In the genomic region with DNA sequence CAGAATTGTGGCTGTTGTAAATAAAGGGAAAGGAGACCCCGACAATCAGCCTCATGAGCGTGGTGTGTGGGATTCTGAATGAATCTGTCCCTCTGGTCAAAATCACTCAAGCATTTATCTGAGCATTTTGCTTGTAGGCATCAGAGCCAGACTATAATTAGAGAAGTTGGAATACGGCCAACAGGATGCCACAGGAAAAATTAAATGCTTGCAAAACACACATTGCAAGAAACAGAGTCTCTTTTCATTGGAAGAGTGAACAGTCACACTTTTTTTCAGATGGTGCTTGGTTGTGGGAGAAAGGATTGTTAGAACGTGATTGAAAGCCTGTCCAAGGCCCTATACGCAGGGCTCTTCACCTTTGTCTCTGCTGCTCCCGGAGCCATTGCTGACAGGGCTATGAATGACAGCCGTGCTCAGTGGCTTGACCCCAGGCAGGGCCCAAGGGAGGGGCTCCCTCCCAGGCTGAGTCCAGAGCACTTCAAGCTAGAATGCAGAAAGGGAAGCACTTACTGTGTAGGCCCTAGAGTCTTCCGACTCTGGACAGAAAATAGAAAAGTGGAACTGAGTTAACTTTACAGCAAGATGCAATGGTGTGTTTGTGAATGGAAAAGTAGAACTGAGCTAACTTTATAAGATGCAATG, we compare ENCODE assay signal across 12 cellular contexts. TPM values are rescaled to one million over a fixed set of nuclear protein-coding genes. Genes with fewer than 3 reads are reported as not detected.
DNase-seq lines count a peak whose midpoint lies in the region; ATAC-seq, FAIRE-seq and TF ChIP-seq lines count a peak whose summit lies in the region.
"Had no signal": no experiment of that assay in that cellular context is flagged by ENCODE, and none has a peak within 500 bp of the region (broad histone marks: within the 10 kb centered on the region; RNA-seq: fewer than 3 reads in every experiment).

No MANE protein-coding gene starts in this region.

- H2AK5ac ChIP-seq in neuronal stem cell (ENCODE audit: low read depth, low read length) = no peak overlapping the region

- TF ChIP-seq POLR2A in GM12891 (IDR thresholded peaks at IDR 0.05; ENCODE audit: low read depth, low read length) (no peak), upper lobe of left lung (IDR thresholded peaks at IDR 0.05) (no peak)

- no peak overlapping the region for H2BK15ac ChIP-seq in neuronal stem cell (ENCODE audit: low read length)

- H2BK12ac ChIP-seq in neuronal stem cell (ENCODE audit: low read length) = no peak overlapping the region

- H4K8ac ChIP-seq in neuronal stem cell (ENCODE audit: low read depth, low read length) = no peak overlapping the region

- no peak overlapping the region for H3K23ac ChIP-seq in neuronal stem cell (ENCODE audit: low read depth, low read length, poor library complexity)

- H3K27ac ChIP-seq in neuronal stem cell (replicated peaks; ENCODE audit: low read length) (peak overlapping the region; percentile 70), upper lobe of left lung (no peak overlapping the region), caudate nucleus (ENCODE audit: low read depth, low read length) (no peak overlapping the region), RWPE1 (no peak overlapping the region)
- H3K27ac ChIP-seq in CD4-positive, alpha-beta memory T cell (ENCODE audit: low read depth, low read length) = no peak overlapping the region

- no CpG with 5 or more reads among the region's 8 CpGs for WGBS in neuronal stem cell (ENCODE audit: extremely low coverage in 2 of 2, insufficient read length in 2 of 2, insufficient replicate concordance in 1 of 2), 2 donors
- 26 to 28% methylated on average over 8 of the region's 8 CpGs for WGBS in upper lobe of left lung, 2 donors

- TF ChIP-seq EP300 in upper lobe of left lung (IDR thresholded peaks at IDR 0.05) = no peak

- peak overlapping the region; percentile 52 to 91 (median 73) for H3K27ac Mint-ChIP-seq in brain
- no peak overlapping the region for H3K27ac Mint-ChIP-seq in CD4-positive, alpha-beta memory T cell

- H2AFZ ChIP-seq in neuronal stem cell (ENCODE audit: low read length) = peak overlapping the region; percentile 44

- H3K27me3 ChIP-seq in neuronal stem cell (ENCODE audit: control insufficient read depth in 3 of 3, insufficient read depth in 3 of 3, low read depth in 1 of 3, low read length in 3 of 3) (no peaks in the 10 kb centered on the region), upper lobe of left lung (no peaks in the 10 kb centered on the region)
- no peaks in the 10 kb centered on the region for H3K27me3 ChIP-seq in CD4-positive, alpha-beta memory T cell (ENCODE audit: insufficient read depth, low read length)

- intact Hi-C loops in CD4-positive, alpha-beta memory T cell (cut with micrococcal nuclease) = no loop called here

- CTCF ChIA-PET in CD4-positive, alpha-beta memory T cell (lab: Charles Lee; ENCODE audit: partially characterized antibody) = no interaction called here
- CTCF ChIA-PET in RWPE1 (lab: Yijun Ruan, JAX) = no interaction called here

- H3K36me3 ChIP-seq in neuronal stem cell (replicated peaks in 1 of 2; ENCODE audit: control insufficient read depth in 2 of 2, insufficient read depth in 2 of 2, low read length in 2 of 2) (no peaks in the 10 kb centered on the region), upper lobe of left lung (no peaks in the 10 kb centered on the region)
- H3K36me3 ChIP-seq in CD4-positive, alpha-beta memory T cell (ENCODE audit: insufficient read depth, low read length) = no peaks in the 10 kb centered on the region

- FAIRE-seq in GM12891 (lab: Jason Lieb, UNC) = peak; percentile 75
- FAIRE-seq: H1 had no signal

- H3K14ac ChIP-seq in neuronal stem cell (ENCODE audit: low read length) = no peak overlapping the region

- H3K4me1 ChIP-seq in neuronal stem cell (ENCODE audit: control insufficient read depth in 2 of 2, insufficient read depth in 1 of 2, low read depth in 1 of 2, low read length in 2 of 2) (peaks cover 6 to 9% of the 10 kb centered on the region in 2 donors), upper lobe of left lung (peaks cover 0 to 6% (median 0%) of the 10 kb centered on the region in 4 donors)
- H3K4me1 ChIP-seq in CD4-positive, alpha-beta memory T cell (ENCODE audit: insufficient read depth, low read length) = no peaks in the 10 kb centered on the region

- H3K4me3 Mint-ChIP-seq in brain = peak overlapping the region; percentile 10 to 48 (median 27)
- H3K4me3 Mint-ChIP-seq in CD4-positive, alpha-beta memory T cell = no peak overlapping the region

- no peaks in the 10 kb centered on the region for H3K79me1 ChIP-seq in neuronal stem cell (ENCODE audit: low read depth, low read length)

- no peak overlapping the region for H4K91ac ChIP-seq in neuronal stem cell (ENCODE audit: low read depth, low read length, poor library complexity)

- H3K9ac ChIP-seq in neuronal stem cell (ENCODE audit: low read depth, low read length, poor library complexity) = no peak overlapping the region

- ATAC-seq in upper lobe of left lung (ENCODE audit: low FRiP score in 2 of 2) = no peak
- ATAC-seq: stimulated activated naive CD8-positive, alpha-beta T cell treated with anti-CD3 and anti-CD28 coated beads, Interleukin-15, Interleukin-2, amounts not matched to agents 100 U/mL and 50 U/mL, for 24 hours had no signal

- DNase-seq in GM12891 (ENCODE audit: insufficient read length, low spot score) = no peak
- peak; percentile 8 for DNase-seq in NCI-H1436 treated with DMSO at 0.1 percent for 48 hours (lab: John Stamatoyannopoulos, UW)
- peak; percentile 31 for DNase-seq in neuronal stem cell (ENCODE audit: low spot score)
- no peak for DNase-seq in upper lobe of left lung
- no peak for DNase-seq in CD4-positive, alpha-beta memory T cell
- DNase-seq in caudate nucleus (lab: John Stamatoyannopoulos, UW) = no peak
- no peak for DNase-seq in RWPE1 (ENCODE audit: low spot score)
- DNase-seq: activated CD4-positive, CD25-positive, alpha-beta regulatory T cell treated with anti-CD3 and anti-CD28 coated beads, Interleukin-2, amount 50 U/mL, for 72 hours; MM.1S; stimulated activated naive CD8-positive, alpha-beta T cell treated with anti-CD3 and anti-CD28 coated beads, Interleukin-15, Interleukin-2, amounts not matched to agents 100 U/mL and 50 U/mL, for 24 hours had no signal

- H3K18ac ChIP-seq in neuronal stem cell (ENCODE audit: low read length) = no peak overlapping the region

- peaks cover 33% of the 10 kb centered on the region for H3K4me1 Mint-ChIP-seq in brain
- peaks cover 0 to 3% (median 0%) of the 10 kb centered on the region in 4 donors for H3K4me1 Mint-ChIP-seq in CD4-positive, alpha-beta memory T cell

- no peak overlapping the region for H2BK5ac ChIP-seq in neuronal stem cell (ENCODE audit: low read length)

- H3K4ac ChIP-seq in neuronal stem cell (ENCODE audit: low read length) = no peak overlapping the region

- POLR2A ChIA-PET in CD4-positive, alpha-beta memory T cell (lab: Charles Lee; ENCODE audit: partially characterized antibody) = no interaction called here
- POLR2A ChIA-PET in RWPE1 (lab: Yijun Ruan, JAX; ENCODE audit: low non-redundant PET) = no interaction called here

- H3K9me3 Mint-ChIP-seq in brain = no peaks in the 10 kb centered on the region
- no peaks in the 10 kb centered on the region for H3K9me3 Mint-ChIP-seq in CD4-positive, alpha-beta memory T cell

- H3K27me3 Mint-ChIP-seq in brain = peaks cover 8% of the 10 kb centered on the region
- peaks cover 6 to 9% of the 10 kb centered on the region in 2 donors for H3K27me3 Mint-ChIP-seq in CD4-positive, alpha-beta memory T cell

- H3K36me3 Mint-ChIP-seq in brain = no peaks in the 10 kb centered on the region
- no peaks in the 10 kb centered on the region for H3K36me3 Mint-ChIP-seq in CD4-positive, alpha-beta memory T cell

- H3K4me3 ChIP-seq in neuronal stem cell (ENCODE audit: low read length in 2 of 2) (no peak overlapping the region), upper lobe of left lung (no peak overlapping the region)
- no peak overlapping the region for H3K4me3 ChIP-seq in CD4-positive, alpha-beta memory T cell (ENCODE audit: low read length in 2 of 2)

- TF ChIP-seq CTCF in brain (conservative IDR thresholded peaks at IDR 0.05) (no peak), upper lobe of left lung (IDR thresholded peaks at IDR 0.05) (no peak), RWPE1 (conservative IDR thresholded peaks at IDR 0.05; ENCODE audit: low read depth) (no peak)

- H2BK120ac ChIP-seq in neuronal stem cell (ENCODE audit: low read depth, low read length) = no peak overlapping the region

- H3K9me3 ChIP-seq in neuronal stem cell (replicated peaks in 1 of 2; ENCODE audit: control insufficient read depth in 2 of 2, insufficient read depth in 1 of 2, low read depth in 1 of 2, low read length in 2 of 2) (no peaks in the 10 kb centered on the region), upper lobe of left lung (no peaks in the 10 kb centered on the region)
- H3K9me3 ChIP-seq in CD4-positive, alpha-beta memory T cell (ENCODE audit: control insufficient read depth in 1 of 2, low read length in 2 of 2) = no peaks in the 10 kb centered on the region

- H3K4me2 ChIP-seq in neuronal stem cell (ENCODE audit: insufficient read depth, low read length, poor library complexity, severe bottlenecking) = no peak overlapping the region

TF ChIP-seq in GM12891, 5 proteins besides CTCF, POLR2A, EP300 and RAD21:
- TF ChIP-seq PAX5 (IDR thresholded peaks at IDR 0.05; ENCODE audit: insufficient read depth, low read length, severe bottlenecking) (no peak), SPI1 (IDR thresholded peaks at IDR 0.05; ENCODE audit: low read depth, low read length) (no peak), POU2F2 (IDR thresholded peaks at IDR 0.05; ENCODE audit: low read depth, low read length) (no peak), TAF1 (IDR thresholded peaks at IDR 0.05; ENCODE audit: low read depth, low read length) (no peak), POLR2AphosphoS5 (IDR thresholded peaks at IDR 0.05; ENCODE audit: low read depth, low read length) (no peak)
TF ChIP-seq in GM12891: peak in this region for 0.

RNA-seq across cellular contexts. Expression of a gene that starts 59.8 kb away (rescaled TPM):
- polyA plus RNA-seq in GM12891 (2012; ENCODE audit: low read depth, missing spikeins) = 0.77 TPM
- polyA plus RNA-seq in brain (ENCODE audit: insufficient read depth, low read depth, low replicate concordance) = 1.9 TPM
- 2.0 TPM for polyA plus RNA-seq in neuronal stem cell (2013, experiment 1 of 2)
- polyA plus RNA-seq in neuronal stem cell (2013, experiment 2 of 2) = 1.6 TPM
- total RNA-seq in upper lobe of left lung = 10 to 100 TPM in 1 of 6 donors, 1 to 10 TPM in 5; 1.1 to 13.6 (median 3.0) TPM
- 1 to 10 TPM in 1 of 2 experiments, under 1 TPM in 1; 0.96 to 1.3 TPM for total RNA-seq in CD4-positive, alpha-beta memory T cell
- polyA plus RNA-seq in CD4-positive, alpha-beta memory T cell = under 1 TPM in 1 of 2 donors, not detected in 1; 0.55 TPM

Comparison
In these comparisons a context has a peak if more than half of its experiments do, and no peak if none do; other contexts are left out.
1. DNase-seq: peak in NCI-H1436 treated with DMSO at 0.1 percent for 48 hours (single experiment) and neuronal stem cell (single experiment); none in GM12891 (single experiment), upper lobe of left lung (0 of 2), CD4-positive, alpha-beta memory T cell (0 of 5), caudate nucleus (0 of 61) and RWPE1 (single experiment).
2. H3K27ac Mint-ChIP-seq: peak in brain (5 of 5); none in CD4-positive, alpha-beta memory T cell (0 of 7).
3. H3K4me3 Mint-ChIP-seq: peak in brain (5 of 5); none in CD4-positive, alpha-beta memory T cell (0 of 8).